Comparison of ENCODE assay signal across 1 cellular context in genomic region chrX:72540318-72540717, GRCh38.
TF ChIP-seq lines count a peak whose summit lies in the region.

No MANE protein-coding gene starts in this region.

TF ChIP-seq in WTC11, 78 proteins besides CTCF, POLR2A, EP300 and RAD21 (continued from another document):
- no peak for TF ChIP-seq ZNF396 (CRISPR knock-in tag; IDR thresholded peaks at IDR 0.05; ENCODE audit: borderline replicate concordance)
- TF ChIP-seq PRDM15 (CRISPR knock-in tag; IDR thresholded peaks at IDR 0.05), result no peak
- TF ChIP-seq ZBTB43 (CRISPR knock-in tag; IDR thresholded peaks at IDR 0.05), result no peak
- no peak for TF ChIP-seq RORB (CRISPR knock-in tag; IDR thresholded peaks at IDR 0.05)
- no peak for TF ChIP-seq USF1 (CRISPR knock-in tag; IDR thresholded peaks at IDR 0.05)
- TF ChIP-seq CREM (CRISPR knock-in tag; IDR thresholded peaks at IDR 0.05), result no peak
